In the genomic region with DNA sequence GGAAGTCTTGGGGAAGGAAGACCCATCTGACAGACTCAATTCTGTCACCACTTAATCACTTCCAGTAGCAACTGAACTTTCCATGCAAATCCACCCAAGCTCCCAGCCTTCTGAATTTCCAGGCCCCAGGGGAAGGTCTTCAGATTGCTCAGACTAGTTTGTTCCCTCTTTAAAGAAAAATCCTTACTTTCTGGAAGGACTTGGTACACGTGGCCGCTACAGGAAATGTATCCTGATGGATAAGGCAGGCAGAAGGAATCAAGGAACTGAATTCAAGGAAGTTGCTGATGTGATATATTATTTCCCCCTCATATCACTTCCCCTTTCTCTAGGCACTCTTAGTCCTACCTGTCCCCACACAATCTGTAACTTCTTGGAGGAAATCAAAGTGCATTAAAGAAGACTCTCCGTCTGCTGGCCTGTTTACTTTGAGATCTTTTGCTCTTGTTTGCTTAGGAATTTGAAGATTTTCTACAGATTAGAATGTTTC, we compare ENCODE assay signal across 10 cellular contexts. TPM values are rescaled to one million over a fixed set of nuclear protein-coding genes. Genes with fewer than 3 reads are reported as not detected.
DNase-seq lines count a peak whose midpoint lies in the region; ATAC-seq and TF ChIP-seq lines count a peak whose summit lies in the region.
"Had no signal": no experiment of that assay in that cellular context is flagged by ENCODE, and none has a peak within 500 bp of the region (broad histone marks: within the 10 kb centered on the region; RNA-seq: fewer than 3 reads in every experiment).

No MANE protein-coding gene starts in this region.

- no peak for TF ChIP-seq CTCF in CD14-positive monocyte (IDR thresholded peaks at IDR 0.05)
- no peak for TF ChIP-seq CTCF in endothelial cell (IDR thresholded peaks at IDR 0.05; ENCODE audit: unreplicated experiment)
- TF ChIP-seq CTCF in nephron (IDR thresholded peaks at IDR 0.05; ENCODE audit: unreplicated experiment in 3 of 3): no peak

- no peak overlapping the region for H3K4me3 Mint-ChIP-seq in CD14-positive monocyte
- no peak overlapping the region for H3K4me3 Mint-ChIP-seq in endothelial cell (ENCODE audit: unreplicated experiment)
- no peak overlapping the region for H3K4me3 Mint-ChIP-seq in nephron

- H3K27ac Mint-ChIP-seq in CD14-positive monocyte (peak overlapping the region; percentile 86 to 99 (median 97)), endothelial cell (ENCODE audit: unreplicated experiment) (peak overlapping the region; percentile 16), nephron (peak overlapping the region; percentile 32 to 39 (median 36))

- H3K36me3 Mint-ChIP-seq in CD14-positive monocyte (peaks cover 42 to 44% of the 10 kb centered on the region in 2 donors), endothelial cell (ENCODE audit: low read depth, unreplicated experiment) (peaks cover 20% of the 10 kb centered on the region), nephron (ENCODE audit: low read depth) (peaks cover 42% of the 10 kb centered on the region)

- H3K4me1 Mint-ChIP-seq in CD14-positive monocyte: peaks cover 61% of the 10 kb centered on the region
- H3K4me1 Mint-ChIP-seq in endothelial cell (ENCODE audit: unreplicated experiment): peaks cover 47% of the 10 kb centered on the region
- peaks cover 35% of the 10 kb centered on the region for H3K4me1 Mint-ChIP-seq in nephron

- intact Hi-C loops in CD14-positive monocyte (cut with micrococcal nuclease): no loop called here

- H3K27me3 Mint-ChIP-seq in CD14-positive monocyte (ENCODE audit: low read depth in 3 of 3): peaks cover 0 to 9% (median 5%) of the 10 kb centered on the region in 3 donors
- H3K27me3 Mint-ChIP-seq in endothelial cell (ENCODE audit: unreplicated experiment): peaks cover 1% of the 10 kb centered on the region
- no peaks in the 10 kb centered on the region for H3K27me3 Mint-ChIP-seq in nephron (ENCODE audit: low read depth)

- H3K9me3 Mint-ChIP-seq in CD14-positive monocyte (peaks cover 0 to 5% (median 2%) of the 10 kb centered on the region in 7 donors), endothelial cell (ENCODE audit: unreplicated experiment) (no peaks in the 10 kb centered on the region), nephron (no peaks in the 10 kb centered on the region)

- no peak for ATAC-seq in GM21423 (IDR thresholded peaks at IDR 0.05; ENCODE audit: unreplicated experiment)
- no peak for ATAC-seq in HG02870 (IDR thresholded peaks at IDR 0.05; ENCODE audit: unreplicated experiment)

- DNase-seq in CD14-positive monocyte (ENCODE audit: low spot score) (no peak), NOMO-1 treated with DMSO at 0.1 percent for 48 hours (lab: John Stamatoyannopoulos, UW; ENCODE audit: unreplicated experiment) (peak; percentile 51), endothelial cell (ENCODE audit: low spot score) (no peak)
- no peak for DNase-seq in NK-92 treated with Interleukin-12 subunit alpha and Interleukin-12 subunit beta, amount 100 ng/mL, for 24 hours (lab: John Stamatoyannopoulos, UW)
- no peak for DNase-seq in stimulated activated naive CD4-positive, alpha-beta T cell (lab: John Stamatoyannopoulos, UW)
- DNase-seq: GOT3, NCI-H1048 had no signal

RNA-seq across cellular contexts. Expression of gene NFKBIA, which starts 6.4 kb away (rescaled TPM):
- polyA plus RNA-seq in CD14-positive monocyte: 100 to 1,000 TPM; 868 to 935 TPM
- total RNA-seq in endothelial cell (ENCODE audit: unreplicated experiment): 41.9 TPM

Comparison
In these comparisons a context has a peak if more than half of its experiments do, and no peak if none do; other contexts are left out.
1. H3K27ac Mint-ChIP-seq: peak in every context shown above with its lines; median percentile 97 in CD14-positive monocyte; 36 in nephron; 16 in endothelial cell.